In the genomic region with DNA sequence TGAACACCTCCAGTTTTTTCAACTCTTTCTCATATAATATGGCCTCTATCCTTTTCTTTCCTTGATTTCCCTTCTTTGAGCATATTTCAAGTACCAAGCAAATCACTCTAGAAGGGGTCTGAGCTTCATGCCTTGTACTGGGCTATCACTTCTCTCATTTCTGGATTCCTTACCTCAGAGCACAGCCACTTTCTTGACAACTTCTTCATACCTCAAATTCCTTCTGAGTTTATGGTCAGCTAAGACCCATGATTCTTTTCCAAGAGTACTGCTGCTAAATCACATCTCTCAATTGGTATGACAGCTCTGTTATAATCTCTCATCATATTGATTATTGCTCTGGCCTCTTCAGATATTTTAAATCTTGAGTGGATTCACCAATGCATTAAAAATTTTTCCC, we compare ENCODE assay signal across 20 cellular contexts.
DNase-seq lines count a peak whose midpoint lies in the region; ATAC-seq and TF ChIP-seq lines count a peak whose summit lies in the region.
"Had no signal": no experiment of that assay in that cellular context is flagged by ENCODE, and none has a peak within 500 bp of the region (broad histone marks: within the 10 kb centered on the region; RNA-seq: fewer than 3 reads in every experiment).

No MANE protein-coding gene starts in this region.

- H3K27ac ChIP-seq in esophagus muscularis mucosa (replicated peaks in 1 of 4) (peak overlapping the region in 3 of 4 donors; percentile 34 to 57 (median 57)), sigmoid colon (peak overlapping the region in 3 of 4 donors; percentile 62 to 67 (median 67)), upper lobe of left lung (no peak overlapping the region)
- H3K27ac ChIP-seq: 22Rv1, A549, C4-2B, GM23248, HL-60 had no signal

- TF ChIP-seq POLR2A in esophagus muscularis mucosa (IDR thresholded peaks at IDR 0.05; ENCODE audit: low read depth) (no peak), sigmoid colon (IDR thresholded peaks at IDR 0.05) (no peak), upper lobe of left lung (IDR thresholded peaks at IDR 0.05) (no peak)

- TF ChIP-seq EP300 in esophagus muscularis mucosa (IDR thresholded peaks at IDR 0.05): no peak
- TF ChIP-seq EP300 in sigmoid colon (IDR thresholded peaks at IDR 0.05): no peak
- TF ChIP-seq EP300 in upper lobe of left lung (IDR thresholded peaks at IDR 0.05): no peak

- H3K36me3 ChIP-seq in esophagus muscularis mucosa (no peaks in the 10 kb centered on the region), sigmoid colon (no peaks in the 10 kb centered on the region), upper lobe of left lung (no peaks in the 10 kb centered on the region)
- H3K36me3 ChIP-seq: HAP-1 had no signal

- peaks cover 6 to 35% (median 25%) of the 10 kb centered on the region in 4 donors for H3K4me1 ChIP-seq in esophagus muscularis mucosa
- H3K4me1 ChIP-seq in sigmoid colon: peaks cover 0 to 35% (median 29%) of the 10 kb centered on the region in 4 donors
- H3K4me1 ChIP-seq in upper lobe of left lung: no peaks in the 10 kb centered on the region
- H3K4me1 ChIP-seq: A549, Caco-2 had no signal

- no peak for ATAC-seq in GM19452 (IDR thresholded peaks at IDR 0.05; ENCODE audit: unreplicated experiment)
- ATAC-seq in upper lobe of left lung (ENCODE audit: low FRiP score in 2 of 2): no peak
- ATAC-seq: A549 had no signal

- H3K9me3 ChIP-seq in esophagus muscularis mucosa (no peaks in the 10 kb centered on the region), sigmoid colon (no peaks in the 10 kb centered on the region), upper lobe of left lung (no peaks in the 10 kb centered on the region)
- H3K9me3 ChIP-seq: A549, Caco-2, HAP-1 had no signal

- no peaks in the 10 kb centered on the region for H3K27me3 ChIP-seq in esophagus muscularis mucosa
- no peaks in the 10 kb centered on the region for H3K27me3 ChIP-seq in sigmoid colon
- H3K27me3 ChIP-seq in upper lobe of left lung: no peaks in the 10 kb centered on the region

- no peaks in the 10 kb centered on the region for H3K36me3 Mint-ChIP-seq in nephron (ENCODE audit: low read depth)

- H3K27me3 Mint-ChIP-seq in nephron (ENCODE audit: low read depth): peaks cover 15% of the 10 kb centered on the region
- H3K27me3 Mint-ChIP-seq: CD4-positive, alpha-beta T cell had no signal

- DNase-seq in EH (ENCODE audit: low read depth) (peak; percentile 3), esophagus muscularis mucosa (ENCODE audit: extremely low spot score) (no peak), sigmoid colon (no peak), upper lobe of left lung (no peak), DMS153 treated with DMSO at 0.1 percent for 48 hours (lab: John Stamatoyannopoulos, UW; ENCODE audit: unreplicated experiment) (no peak)
- DNase-seq in activated T-cell treated with anti-CD3 and anti-CD28 coated beads, Interleukin-2, amount 50 U/mL, for 1 hour: no peak
- DNase-seq: AML-193; Caco-2; CD4-positive, alpha-beta T cell; DMS79; EL; GM23248; IMR-90 had no signal

- TF ChIP-seq CTCF in esophagus muscularis mucosa (IDR thresholded peaks at IDR 0.05) (no peak), nephron (IDR thresholded peaks at IDR 0.05; ENCODE audit: unreplicated experiment in 3 of 3) (no peak), sigmoid colon (IDR thresholded peaks at IDR 0.05) (no peak), upper lobe of left lung (IDR thresholded peaks at IDR 0.05) (no peak)

- H3K4me3 ChIP-seq in esophagus muscularis mucosa: no peak overlapping the region
- no peak overlapping the region for H3K4me3 ChIP-seq in sigmoid colon
- no peak overlapping the region for H3K4me3 ChIP-seq in upper lobe of left lung
- H3K4me3 ChIP-seq: A549, GM23248, HAP-1 had no signal

- no peaks in the 10 kb centered on the region for H3K9me3 Mint-ChIP-seq in nephron
- H3K9me3 Mint-ChIP-seq: CD4-positive, alpha-beta T cell had no signal

- intact Hi-C loops in esophagus muscularis mucosa (cut with DNase I): loop anchor here (5.0 kb wide), 1 partner anchor 45 kb away; no protein-coding TSS in a partner anchor
- intact Hi-C loops in sigmoid colon (cut with DNase I): no loop called here

- peak overlapping the region in 2 of 3 experiments; percentile 83 to 88 for H3K27ac Mint-ChIP-seq in nephron
- H3K27ac Mint-ChIP-seq: CD4-positive, alpha-beta T cell had no signal

- H3K4me1 Mint-ChIP-seq in nephron: peaks cover 26% of the 10 kb centered on the region

- H3K4me3 Mint-ChIP-seq in nephron: no peak overlapping the region
- H3K4me3 Mint-ChIP-seq: CD4-positive, alpha-beta T cell had no signal

Comparison
In these comparisons a context has a peak if more than half of its experiments do, and no peak if none do; other contexts are left out.
1. H3K27ac ChIP-seq: peak in esophagus muscularis mucosa (3 of 4) and sigmoid colon (3 of 4); none in upper lobe of left lung (0 of 4).